In genomic region chr6:31581511-31582229, GRCh38 we compare ENCODE assay signal across 9 cellular contexts. TPM values are rescaled to one million over a fixed set of nuclear protein-coding genes. Genes with fewer than 3 reads are reported as not detected.
A peak's percentile ranks its signal among the peaks of the same experiment; 100 is the strongest.
DNase-seq lines count a peak whose midpoint lies in the region; ATAC-seq and TF ChIP-seq lines count a peak whose summit lies in the region.
"Had no signal": no experiment of that assay in that cellular context is flagged by ENCODE, and none has a peak within 500 bp of the region (broad histone marks: within the 10 kb centered on the region; RNA-seq: fewer than 3 reads in every experiment).

No MANE protein-coding gene starts in this region.

- CTCF ChIA-PET in T-cell (lab: Charles Lee): interaction anchor here (0.5 to 8.3 kb wide), 8 partner anchors 12 to 1080 kb away, joined by 4 to 167 read pairs (median 8); partner anchors contain the start of genes NCR3 (in 1 of the 2) and NFKBIL1 (in 1 of the 2)

- POLR2A ChIA-PET in T-cell (lab: Charles Lee): interaction anchor here in 1 of 2 donors (1.2 kb wide), 1 partner anchor 19 kb away, joined by 3 read pairs; no protein-coding TSS in a partner anchor

- H3K4me1 Mint-ChIP-seq in T-cell: peaks cover 75 to 83% (median 81%) of the 10 kb centered on the region in 3 donors

- H4K20me1 ChIP-seq in fibroblast of lung (ENCODE audit: control insufficient read depth, extremely low read depth, insufficient read depth, low read length): no peaks in the 10 kb centered on the region
- H4K20me1 ChIP-seq in osteoblast (ENCODE audit: insufficient read depth, low read length): no peaks in the 10 kb centered on the region

- H3K4me1 ChIP-seq in fibroblast of lung (ENCODE audit: control insufficient read depth, extremely low read depth, insufficient read depth, low read length): no peaks in the 10 kb centered on the region
- peaks cover 12% of the 10 kb centered on the region for H3K4me1 ChIP-seq in osteoblast (ENCODE audit: insufficient read depth, low read length)

- DNase-seq in GM12864 (ENCODE audit: low read depth) (no peak), T-cell (peak in 3 of 34 experiments; percentile 29 to 44 (median 44)), fibroblast of lung (ENCODE audit: low read depth in 2 of 2) (no peak), osteoblast (ENCODE audit: insufficient read length, low spot score, missing footprints) (peak; percentile 77), glomerular visceral epithelial cell (ENCODE audit: extremely low spot score) (no peak), AG20443 (ENCODE audit: low spot score) (no peak)

- no peaks in the 10 kb centered on the region for H3K79me2 ChIP-seq in fibroblast of lung (ENCODE audit: control insufficient read depth, insufficient read depth, low read length)
- no peaks in the 10 kb centered on the region for H3K79me2 ChIP-seq in osteoblast (ENCODE audit: insufficient read depth, low read length)

- H3K9ac ChIP-seq in fibroblast of lung (ENCODE audit: insufficient read depth, low read length): peak overlapping the region; percentile 70

- H3K27me3 ChIP-seq in fibroblast of lung (ENCODE audit: control insufficient read depth, insufficient read depth, low read length): peaks cover 9% of the 10 kb centered on the region
- H3K27me3 ChIP-seq in osteoblast (ENCODE audit: insufficient read depth, low read length): no peaks in the 10 kb centered on the region

- no peaks in the 10 kb centered on the region for H3K9me3 ChIP-seq in fibroblast of lung (ENCODE audit: control insufficient read depth, insufficient read depth, low read depth, low read length)
- no peaks in the 10 kb centered on the region for H3K9me3 ChIP-seq in osteoblast (ENCODE audit: low read depth, low read length)

- peaks cover 35% of the 10 kb centered on the region for H3K36me3 Mint-ChIP-seq in T-cell

- peak overlapping the region; percentile 87 for H3K4me3 ChIP-seq in GM12864 (ENCODE audit: low read depth, low read length)
- H3K4me3 ChIP-seq in fibroblast of lung (replicated peaks in 1 of 4; ENCODE audit: control extremely low read depth in 1 of 4, insufficient read depth in 1 of 4, low read depth in 3 of 4, low read length in 4 of 4): peak overlapping the region; percentile 74 to 89 (median 82)
- peak overlapping the region; percentile 95 for H3K4me3 ChIP-seq in osteoblast (ENCODE audit: insufficient read depth, low read length)

- H3K4me3 Mint-ChIP-seq in T-cell: peak overlapping the region; percentile 97 to 100 (median 99)

- ATAC-seq in T-cell (replicated peaks in 1 of 4) (peak in 1 of 4 experiments; percentile 1), GM18867 (IDR thresholded peaks at IDR 0.05; ENCODE audit: unreplicated experiment) (no peak), HG02973 (IDR thresholded peaks at IDR 0.05; ENCODE audit: unreplicated experiment) (no peak)

- H3K27ac ChIP-seq in fibroblast of lung (ENCODE audit: insufficient read depth, low read length): no peak overlapping the region
- H3K27ac ChIP-seq in osteoblast (ENCODE audit: low read depth, low read length): peak overlapping the region; percentile 48

- TF ChIP-seq CTCF in GM12864 (IDR thresholded peaks at IDR 0.05; ENCODE audit: low read depth, low read length, missing control alignments) (no peak), fibroblast of lung (conservative IDR thresholded peaks at IDR 0.05 in 1 of 2, IDR thresholded peaks at IDR 0.05 in 1 of 2; ENCODE audit: low read depth in 1 of 2, low read length in 2 of 2) (no peak), osteoblast (IDR thresholded peaks at IDR 0.05; ENCODE audit: extremely low read depth, low read depth, low read length) (no peak)

- no peaks in the 10 kb centered on the region for H3K9me3 Mint-ChIP-seq in T-cell

- H3K27ac Mint-ChIP-seq in T-cell: peak overlapping the region; percentile 94 to 98

- no peaks in the 10 kb centered on the region for H3K36me3 ChIP-seq in fibroblast of lung (ENCODE audit: control insufficient read depth, insufficient read depth, low read length)
- H3K36me3 ChIP-seq in osteoblast (ENCODE audit: insufficient read depth, low read length): no peaks in the 10 kb centered on the region

- no peaks in the 10 kb centered on the region for H3K27me3 Mint-ChIP-seq in T-cell

- H3K4me2 ChIP-seq in fibroblast of lung (ENCODE audit: extremely low read depth, insufficient read depth, low read length) (peak overlapping the region; percentile 99), osteoblast (ENCODE audit: insufficient read depth, low read length) (peak overlapping the region; percentile 97)

- H2AFZ ChIP-seq in fibroblast of lung (ENCODE audit: low read length): peak overlapping the region; percentile 97
- H2AFZ ChIP-seq in osteoblast (ENCODE audit: low read length): peak overlapping the region; percentile 98

RNA-seq across cellular contexts. Expression of gene LTB, which starts 0.6 kb away (rescaled TPM):
- total RNA-seq in T-cell (100 to 1,000 TPM; 398 to 926 (median 813) TPM), fibroblast of lung (not detected in 2 replicates), osteoblast (0.29 TPM in 1 of 2 replicates, not detected in the other)
- polyA plus RNA-seq in fibroblast of lung: not detected in 2 replicates
- polyA plus RNA-seq in fibroblast of lung (2012): not detected in 2 replicates
- not detected in 2 replicates for polyA minus RNA-seq in fibroblast of lung (ENCODE audit: low replicate concordance)

RNA-seq across cellular contexts. Expression of gene LST1, which starts 4.4 kb away (rescaled TPM):
- 10 to 100 TPM; 13.4 to 28.0 (median 20.4) TPM for total RNA-seq in T-cell
- total RNA-seq in fibroblast of lung: not detected in 2 replicates
- polyA plus RNA-seq in fibroblast of lung: not detected in 2 replicates
- not detected in 2 replicates for polyA plus RNA-seq in fibroblast of lung (2012)
- polyA minus RNA-seq in fibroblast of lung (ENCODE audit: low replicate concordance): not detected in 2 replicates
- 0.29 TPM in 1 of 2 replicates, not detected in the other for total RNA-seq in osteoblast
- total RNA-seq: M059J had no signal

RNA-seq across cellular contexts. Expression of gene TNF, which starts 6.3 kb away (rescaled TPM):
- 10 to 100 TPM; 13.8 to 28.0 (median 25.0) TPM for total RNA-seq in T-cell
- total RNA-seq in fibroblast of lung: not detected in 2 replicates
- not detected in 2 replicates for polyA plus RNA-seq in fibroblast of lung
- not detected in 2 replicates for polyA plus RNA-seq in fibroblast of lung (2012)
- not detected in 2 replicates for polyA minus RNA-seq in fibroblast of lung (ENCODE audit: low replicate concordance)
- not detected in 2 replicates for total RNA-seq in osteoblast

RNA-seq across cellular contexts. Expression of gene LTA, which starts 9.6 kb away (rescaled TPM):
- total RNA-seq in T-cell (10 to 100 TPM; 12.5 to 23.9 (median 17.9) TPM), fibroblast of lung (not detected in 2 replicates), osteoblast (not detected in 2 replicates)
- polyA plus RNA-seq in fibroblast of lung: not detected in 2 replicates
- polyA plus RNA-seq in fibroblast of lung (2012): not detected in 2 replicates
- not detected in 2 replicates for polyA minus RNA-seq in fibroblast of lung (ENCODE audit: low replicate concordance)
- total RNA-seq: M059J had no signal

RNA-seq across cellular contexts. Expression of gene NCR3, which starts 11.1 kb away (rescaled TPM):
- 10 to 100 TPM; 13.6 to 38.0 (median 16.0) TPM for total RNA-seq in T-cell
- total RNA-seq in fibroblast of lung: not detected in 2 replicates
- polyA plus RNA-seq in fibroblast of lung: not detected in 2 replicates
- not detected in 2 replicates for polyA plus RNA-seq in fibroblast of lung (2012)
- not detected in 2 replicates for polyA minus RNA-seq in fibroblast of lung (ENCODE audit: low replicate concordance)
- not detected in 2 replicates for total RNA-seq in osteoblast
- total RNA-seq: M059J had no signal

Comparison
In these comparisons a context has a peak if more than half of its experiments do, and no peak if none do; other contexts are left out.
1. RNA of gene LTB, which starts 0.6 kb away (total RNA-seq): 398 to 926 TPM in T-cell; not detected in fibroblast of lung and 0.29 TPM in osteoblast; every median in the first group is over 100 times any median in the second.
2. RNA of gene LST1, which starts 4.4 kb away (total RNA-seq): 13.4 to 28.0 TPM in T-cell; not detected in fibroblast of lung and 0.29 TPM in osteoblast; every median in the first group is over 10 times any median in the second.
3. RNA of gene TNF, which starts 6.3 kb away (total RNA-seq): 13.8 to 28.0 TPM in T-cell; not detected in fibroblast of lung and not detected in osteoblast; every median in the first group is over 10 times any median in the second.
4. Peak in every context shown above with its lines, with median percentiles within 50 percentile points of each other: H3K4me3 ChIP-seq.